Comparison of ENCODE assay signal across 19 cellular contexts in genomic region chr4:3797831-3798500, GRCh38. TPM values are rescaled to one million over a fixed set of nuclear protein-coding genes. Genes with fewer than 3 reads are reported as not detected.
"Had no signal": no experiment of that assay in that cellular context is flagged by ENCODE, and none has a peak within 500 bp of the region (broad histone marks: within the 10 kb centered on the region; RNA-seq: fewer than 3 reads in every experiment).

No MANE protein-coding gene starts in this region.

- H3K27ac ChIP-seq: dorsolateral prefrontal cortex, heart right ventricle, left lung, neutrophil, psoas muscle, tibial artery, upper lobe of left lung, vagina had no signal

- H3K36me3 ChIP-seq: heart right ventricle, left lung, neutrophil, tibial artery, upper lobe of left lung, vagina had no signal

- H3K4me1 ChIP-seq: heart right ventricle, left lung, psoas muscle, tibial artery, upper lobe of left lung, vagina had no signal

- H3K4me3 ChIP-seq: dorsolateral prefrontal cortex, heart right ventricle, left lung, psoas muscle, tibial artery, upper lobe of left lung, vagina had no signal

- H3K9me3 ChIP-seq: neutrophil, vagina had no signal

- H3K27me3 ChIP-seq: neutrophil, upper lobe of left lung, vagina had no signal

- ATAC-seq: left lung; naive thymus-derived CD4-positive, alpha-beta T cell; psoas muscle had no signal

- DNase-seq: cortex of kidney; dorsolateral prefrontal cortex; effector CD8-positive, alpha-beta T cell; hypothalamus; mesendoderm; naive thymus-derived CD4-positive, alpha-beta T cell; nephron progenitor cell; retina; small intestine; stimulated activated CD4-positive, alpha-beta T cell treated with anti-CD3 and anti-CD28 coated beads, Interleukin-2, amount 100 ng/mL, for 48 hours; stimulated activated naive CD4-positive, alpha-beta T cell treated with Interleukin-2 at 50 U/mL for 16 hours; tibial artery had no signal

RNA-seq across cellular contexts. Expression of gene ADRA2C, which starts 31.8 kb away (rescaled TPM):
- total RNA-seq: mononuclear cell; naive thymus-derived CD4-positive, alpha-beta T cell had no signal
- polyA plus RNA-seq: naive thymus-derived CD4-positive, alpha-beta T cell had no signal
